In the genomic region with DNA sequence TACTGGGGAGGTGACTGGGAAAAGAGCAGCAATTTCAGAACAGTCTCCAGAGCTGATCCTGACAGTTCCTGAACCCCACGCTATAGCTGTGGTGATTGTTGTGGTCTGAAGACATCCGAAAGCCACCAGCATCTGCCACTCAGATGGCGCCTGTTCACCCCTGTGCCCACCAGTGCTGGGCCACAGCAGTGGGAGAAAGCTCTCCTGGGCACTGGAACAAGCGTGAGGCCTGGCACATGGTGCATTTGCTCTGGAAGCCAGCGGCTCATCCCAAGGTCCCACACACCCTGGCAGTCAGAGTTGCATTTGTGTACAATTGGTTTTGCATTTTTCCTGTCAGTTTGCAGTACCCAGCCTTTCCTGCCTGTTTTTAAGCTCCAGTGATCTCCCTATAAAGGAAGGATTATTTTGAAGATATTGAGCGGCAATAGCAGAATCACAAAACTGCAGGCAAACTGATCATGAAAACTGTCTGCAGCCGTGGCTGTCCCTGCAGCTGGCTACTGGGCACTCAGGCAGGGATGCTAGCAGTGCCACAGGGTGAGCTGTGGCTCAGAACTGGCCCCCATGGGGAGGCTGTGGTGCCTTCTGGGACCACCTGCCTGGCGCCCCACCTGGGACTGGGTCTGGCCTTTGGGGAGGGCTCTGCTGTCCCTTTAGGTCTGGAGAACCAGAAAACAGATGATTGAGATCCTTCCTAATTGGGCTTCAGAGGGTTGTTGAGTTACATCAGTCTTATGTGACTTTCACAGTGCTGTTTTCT, we compare ENCODE assay signal across 29 cellular contexts. TPM values are rescaled to one million over a fixed set of nuclear protein-coding genes. Genes with fewer than 3 reads are reported as not detected.
DNase-seq lines count a peak whose midpoint lies in the region; ATAC-seq, FAIRE-seq and TF ChIP-seq lines count a peak whose summit lies in the region.
"Had no signal": no experiment of that assay in that cellular context is flagged by ENCODE, and none has a peak within 500 bp of the region (broad histone marks: within the 10 kb centered on the region; RNA-seq: fewer than 3 reads in every experiment).

No MANE protein-coding gene starts in this region.

- H4K8ac ChIP-seq in trophoblast cell (ENCODE audit: low read depth, low read length), result no peak overlapping the region

- no peak for FAIRE-seq in kidney (lab: Jason Lieb, UNC)
- FAIRE-seq: A549 had no signal

- peaks cover 54% of the 10 kb centered on the region for H3K4me1 ChIP-seq in left ventricle myocardium inferior
- peaks cover 48 to 65% of the 10 kb centered on the region in 2 donors for H3K4me1 ChIP-seq in kidney (ENCODE audit: control insufficient read depth in 1 of 2, insufficient read depth in 1 of 2, low read depth in 1 of 2, low read length in 2 of 2)
- peaks cover 0 to 2% of the 10 kb centered on the region in 2 experiments for H3K4me1 ChIP-seq in trophoblast cell (ENCODE audit: control insufficient read depth in 1 of 2, insufficient read depth in 2 of 2, low read length in 2 of 2)
- peaks cover 42% of the 10 kb centered on the region for H3K4me1 ChIP-seq in upper lobe of right lung
- H3K4me1 ChIP-seq: testis had no signal

- no peak overlapping the region for H2BK120ac ChIP-seq in trophoblast cell (ENCODE audit: insufficient read depth, low read length, poor library complexity)

- no peaks in the 10 kb centered on the region for H3K79me1 ChIP-seq in trophoblast cell (ENCODE audit: low read length)

- H3K36me3 ChIP-seq in left ventricle myocardium inferior (peaks cover 48% of the 10 kb centered on the region), kidney (ENCODE audit: control insufficient read depth in 1 of 2, insufficient read depth in 2 of 2, low read length in 2 of 2) (peaks cover 5 to 39% of the 10 kb centered on the region in 2 donors), trophoblast cell (ENCODE audit: control insufficient read depth in 1 of 2, insufficient read depth in 2 of 2, low read length in 2 of 2) (no peaks in the 10 kb centered on the region), upper lobe of right lung (peaks cover 3% of the 10 kb centered on the region)

- H3K27ac ChIP-seq in left ventricle myocardium inferior (replicated peaks) (peak overlapping the region; percentile 80), kidney (ENCODE audit: low read depth in 2 of 2, low read length in 2 of 2) (peak overlapping the region; percentile 81 to 83), trophoblast cell (ENCODE audit: low read depth, low read length) (no peak overlapping the region), upper lobe of right lung (peak overlapping the region; percentile 75)
- H3K27ac ChIP-seq: A549 had no signal

- H3K23ac ChIP-seq in trophoblast cell (ENCODE audit: low read length), result no peak overlapping the region

- WGBS in trophoblast cell (ENCODE audit: extremely low coverage, insufficient coverage, insufficient read length), result no CpG with 5 or more reads among the region's 8 CpGs

- no peak overlapping the region for H4K91ac ChIP-seq in trophoblast cell (ENCODE audit: low read depth, low read length)

- no peak overlapping the region for H2BK5ac ChIP-seq in trophoblast cell (ENCODE audit: low read depth, low read length, poor library complexity)

- no peak overlapping the region for H3K4me3 ChIP-seq in left ventricle myocardium inferior
- no peak overlapping the region for H3K4me3 ChIP-seq in kidney (ENCODE audit: low read length in 2 of 2)
- no peak overlapping the region for H3K4me3 ChIP-seq in trophoblast cell (ENCODE audit: low read depth, low read length)
- H3K4me3 ChIP-seq in upper lobe of right lung, result no peak overlapping the region
- H3K4me3 ChIP-seq: A549, adrenal gland, testis had no signal

- H3K27me3 ChIP-seq in left ventricle myocardium inferior (ENCODE audit: low read depth) (no peaks in the 10 kb centered on the region), trophoblast cell (ENCODE audit: insufficient read depth, low read length) (no peaks in the 10 kb centered on the region), upper lobe of right lung (no peaks in the 10 kb centered on the region)
- H3K27me3 ChIP-seq: adrenal gland, testis had no signal

- H3K9ac ChIP-seq in kidney (ENCODE audit: low read length in 2 of 2) (peak overlapping the region in 1 of 2 donors; percentile 44), trophoblast cell (ENCODE audit: low read length) (peak overlapping the region; percentile 34)

- no peak overlapping the region for H3K18ac ChIP-seq in trophoblast cell (ENCODE audit: low read length)

- TF ChIP-seq CTCF in left ventricle myocardium inferior (IDR thresholded peaks at IDR 0.05; ENCODE audit: borderline replicate concordance), result no peak
- no peak for TF ChIP-seq CTCF in kidney (IDR thresholded peaks at IDR 0.05; ENCODE audit: borderline replicate concordance, extremely low read depth, insufficient read depth)
- no peak for TF ChIP-seq CTCF in upper lobe of right lung (IDR thresholded peaks at IDR 0.05)

- H3K4me2 ChIP-seq in trophoblast cell (ENCODE audit: low read length), result no peak overlapping the region
- H3K4me2 ChIP-seq: A549 had no signal

- no peak for ATAC-seq in Right ventricle myocardium inferior
- ATAC-seq in upper lobe of right lung, result no peak
- no peak for ATAC-seq in HG03442 (IDR thresholded peaks at IDR 0.05; ENCODE audit: unreplicated experiment)
- ATAC-seq in GM19397 (IDR thresholded peaks at IDR 0.05; ENCODE audit: unreplicated experiment), result no peak
- ATAC-seq: A549; activated CD8-positive, alpha-beta memory T cell treated with anti-CD3 and anti-CD28 coated beads, Interleukin-2, amount 10 ng/mL, durations not matched to agents 7 days and 5 days; Panc1 had no signal

- no peak overlapping the region for H2AFZ ChIP-seq in trophoblast cell (ENCODE audit: insufficient read depth, low read length, poor library complexity)

- no peak overlapping the region for H4K12ac ChIP-seq in trophoblast cell (ENCODE audit: low read depth, low read length)

- no peak overlapping the region for H2BK12ac ChIP-seq in trophoblast cell (ENCODE audit: low read length)

- intact Hi-C loops in left ventricle myocardium inferior (cut with micrococcal nuclease), result no loop called here
- intact Hi-C loops in Right ventricle myocardium inferior (cut with DNase I), result no loop called here
- intact Hi-C loops in kidney (cut with DNase I), result no loop called here
- intact Hi-C loops in upper lobe of right lung (cut with DNase I), result no loop called here

- no peak overlapping the region for H3K4ac ChIP-seq in trophoblast cell (ENCODE audit: low read depth, low read length)

- DNase-seq in left ventricle myocardium inferior, result no peak
- no peak for DNase-seq in Right ventricle myocardium inferior (ENCODE audit: missing footprints)
- DNase-seq in kidney, result peak; percentile 64
- no peak for DNase-seq in trophoblast cell
- DNase-seq in upper lobe of right lung, result no peak
- DNase-seq in NAMALWA (ENCODE audit: low spot score), result no peak
- DNase-seq: activated B cell treated with CpG ODN at 0.5 μM for 24 hours; activated CD4-positive, alpha-beta T cell treated with anti-CD3 and anti-CD28 coated beads, Interleukin-2, amount 50 U/mL, for 1 hour; activated CD8-positive, alpha-beta memory T cell treated with anti-CD3 and anti-CD28 coated beads, Interleukin-2, amount 10 ng/mL, durations not matched to agents 7 days and 5 days; activated naive CD4-positive, alpha-beta T cell treated with Interleukin-2 at 50 U/mL for 16 hours; activated T-cell treated with anti-CD3 and anti-CD28 coated beads, Interleukin-2, amount 50 U/mL, for 48 hours; adrenal gland; AML-193; CD4-positive, alpha-beta T cell; effector CD4-positive, alpha-beta T cell; EL; GOT3; left ventricle myocardium superior; NCI-H1105; NCI-H2029; NCI-H226; NCI-H69; stimulated activated naive CD4-positive, alpha-beta T cell; SW 1271; testis had no signal

- no peak overlapping the region for H3K14ac ChIP-seq in trophoblast cell (ENCODE audit: low read length)

- no peak overlapping the region for H2AK5ac ChIP-seq in trophoblast cell (ENCODE audit: low read length)

- H3K9me3 ChIP-seq in left ventricle myocardium inferior (replicated peaks) (no peaks in the 10 kb centered on the region), kidney (ENCODE audit: control insufficient read depth in 1 of 2, low read length in 2 of 2) (no peaks in the 10 kb centered on the region), trophoblast cell (ENCODE audit: insufficient read depth, low read depth, low read length) (no peaks in the 10 kb centered on the region), upper lobe of right lung (no peaks in the 10 kb centered on the region)
- H3K9me3 ChIP-seq: A549, adrenal gland, testis had no signal

- H3K79me2 ChIP-seq in trophoblast cell (ENCODE audit: control insufficient read depth, insufficient read depth, low read length, poor library complexity), result no peaks in the 10 kb centered on the region

RNA-seq across cellular contexts. Expression of gene IMPA2, which starts 30.1 kb away (rescaled TPM):
- 51.5 TPM for total RNA-seq in left ventricle myocardium inferior
- total RNA-seq in Right ventricle myocardium inferior, result 82.8 TPM
- total RNA-seq in kidney, result 157 TPM
- polyA plus RNA-seq in kidney (ENCODE audit: insufficient read depth, low read depth, low replicate concordance), result 348 TPM
- 43.9 and 45.4 TPM in 2 replicates for polyA plus RNA-seq in trophoblast cell (2013)
- total RNA-seq in upper lobe of right lung, result 54.6 TPM
